In the genomic region with DNA sequence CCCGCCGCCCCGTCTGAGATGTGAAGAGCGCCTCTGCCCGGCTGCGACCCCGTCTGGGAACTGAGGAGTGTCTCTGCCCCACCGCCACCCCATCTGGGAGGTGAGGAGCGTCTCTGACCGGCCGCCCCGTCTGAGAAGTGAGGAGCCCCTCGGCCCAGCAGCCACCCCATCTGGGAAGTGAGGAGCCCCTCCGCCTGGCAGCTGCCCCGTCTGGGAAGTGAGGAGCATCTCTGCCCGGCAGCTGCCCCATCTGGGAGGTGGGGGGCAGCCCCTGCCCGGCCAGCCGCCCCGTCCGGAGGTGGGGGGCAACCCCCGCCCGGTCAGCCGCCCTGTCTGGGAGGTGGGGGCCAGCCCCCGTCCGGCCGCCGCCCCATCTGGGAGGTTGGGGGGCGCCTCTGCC, we compare ENCODE assay signal across 6 cellular contexts. TPM values are rescaled to one million over a fixed set of nuclear protein-coding genes. Genes with fewer than 3 reads are reported as not detected.
"Had no signal": no experiment of that assay in that cellular context is flagged by ENCODE, and none has a peak within 500 bp of the region (broad histone marks: within the 10 kb centered on the region; RNA-seq: fewer than 3 reads in every experiment).

No MANE protein-coding gene starts in this region.

RNA-seq across cellular contexts. Expression of a gene that starts 5.0 kb away (rescaled TPM):
- total RNA-seq: HepG2, HT-29, HT1080, IMR-90, K562 had no signal
- polyA plus RNA-seq: HepG2, IgD-negative memory B cell, IMR-90 had no signal

RNA-seq across cellular contexts. Expression of a gene that starts 17.6 kb away (rescaled TPM):
- total RNA-seq: HepG2, HT-29, HT1080, IMR-90, K562 had no signal
- polyA plus RNA-seq: HepG2, IgD-negative memory B cell, IMR-90, K562 had no signal

RNA-seq across cellular contexts. Expression of a gene that starts 54.6 kb away (rescaled TPM):
- total RNA-seq: HepG2, HT-29, HT1080, IMR-90 had no signal
- polyA plus RNA-seq: IMR-90 had no signal
